7 cellular contexts compared by ENCODE assay signal in the genomic region with DNA sequence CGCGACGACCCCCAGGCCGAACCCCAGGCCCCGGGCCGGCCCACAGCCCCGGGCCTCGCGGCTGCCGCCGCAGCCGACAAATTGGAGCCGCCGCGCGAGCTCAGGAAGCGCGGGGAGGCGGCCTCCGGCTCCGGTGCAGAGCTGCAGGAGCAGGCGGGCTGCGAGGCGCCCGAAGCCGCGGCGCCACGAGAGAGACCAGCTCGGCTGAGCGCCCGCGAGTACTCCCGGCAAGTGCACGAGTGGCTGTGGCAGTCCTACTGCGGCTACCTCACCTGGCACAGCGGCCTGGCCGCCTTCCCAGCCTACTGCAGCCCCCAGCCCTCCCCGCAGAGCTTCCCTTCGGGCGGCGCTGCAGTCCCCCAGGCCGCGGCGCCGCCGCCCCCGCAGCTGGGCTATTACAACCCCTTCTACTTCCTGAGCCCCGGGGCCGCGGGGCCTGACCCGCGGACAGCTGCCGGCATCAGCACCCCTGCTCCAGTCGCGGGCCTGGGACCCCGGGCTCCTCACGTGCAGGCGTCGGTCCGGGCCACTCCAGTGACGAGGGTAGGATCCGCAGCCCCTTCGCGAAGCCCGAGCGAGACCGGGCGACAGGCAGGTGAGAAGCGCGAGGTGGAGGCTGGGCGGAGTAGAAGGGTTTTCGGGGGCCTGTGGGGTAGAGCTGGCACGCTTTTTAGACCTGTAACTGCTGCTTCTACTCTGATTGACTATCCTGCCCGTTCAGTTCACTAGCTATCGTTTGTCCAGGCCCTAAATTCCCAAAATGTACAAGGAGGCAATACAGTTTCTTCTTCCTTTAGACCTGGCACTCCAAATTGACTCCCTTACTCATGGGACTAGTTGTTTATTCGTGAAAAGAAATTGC. TPM values are rescaled to one million over a fixed set of nuclear protein-coding genes. Genes with fewer than 3 reads are reported as not detected.
DNase-seq lines count a peak whose midpoint lies in the region; ATAC-seq and TF ChIP-seq lines count a peak whose summit lies in the region.

No MANE protein-coding gene starts in this region.

- ATAC-seq in GM18502 (IDR thresholded peaks at IDR 0.05; ENCODE audit: poor library complexity, unreplicated experiment) = peak; percentile 53

- no peaks in the 10 kb centered on the region for H3K27me3 Mint-ChIP-seq in HFFc6 (ENCODE audit: insufficient read depth)

- TF ChIP-seq POLR2A in NB4 (IDR thresholded peaks at IDR 0.05; ENCODE audit: extremely low read depth, insufficient read length) = no peak

- DNase-seq in HFFc6 (no peak), NB4 (ENCODE audit: low read depth) (peak; percentile 75), lung microvascular endothelial cell (ENCODE audit: low read depth in 2 of 2) (peak; percentile 29 to 64)
- peak; percentile 19 to 24 for DNase-seq in activated CD4-positive, alpha-beta T cell treated with anti-CD3 and anti-CD28 coated beads, Interleukin-2, amount 50 U/mL, for 4 hours
- DNase-seq in stimulated activated CD8-positive, alpha-beta memory T cell treated with anti-CD3 and anti-CD28 coated beads, Interleukin-4, amount 100 ng/mL, for 24 hours (ENCODE audit: low read depth) = peak; percentile 33

- H3K27ac ChIP-seq in duodenal mucosa (ENCODE audit: low read depth, low read length) = peak overlapping the region; percentile 92

- H3K9me3 Mint-ChIP-seq in HFFc6 = no peaks in the 10 kb centered on the region

- TF ChIP-seq CTCF in HFFc6 (IDR thresholded peaks at IDR 0.05) (no peak), NB4 (IDR thresholded peaks at IDR 0.05; ENCODE audit: low read depth, low read length) (no peak)

- peaks cover 8% of the 10 kb centered on the region; the same call in 1 of the 2 replicates for H3K36me3 Mint-ChIP-seq in HFFc6 (ENCODE audit: low read depth)

- H3K4me3 Mint-ChIP-seq in HFFc6 = peak overlapping the region; percentile 88

- H3K27me3 ChIP-seq in duodenal mucosa (ENCODE audit: control insufficient read depth in 1 of 2, insufficient read depth in 2 of 2, low read length in 2 of 2) = no peaks in the 10 kb centered on the region

- no peaks in the 10 kb centered on the region for H3K9me3 ChIP-seq in duodenal mucosa (ENCODE audit: control insufficient read depth in 1 of 2, low read length in 2 of 2)

- H3K9ac ChIP-seq in duodenal mucosa (ENCODE audit: low read depth in 1 of 2, low read length in 2 of 2) = peak overlapping the region; percentile 78 to 85

- H3K4me3 ChIP-seq in NB4 (ENCODE audit: low read depth, low read length) (peak overlapping the region; percentile 71), duodenal mucosa (ENCODE audit: low read depth in 1 of 2, low read length in 2 of 2) (peak overlapping the region; percentile 73 to 85)

- peak overlapping the region; percentile 52 for H3K27ac Mint-ChIP-seq in HFFc6

- peaks cover 16% of the 10 kb centered on the region for H3K4me1 Mint-ChIP-seq in HFFc6 (ENCODE audit: low read depth)

- peaks cover 0 to 7% of the 10 kb centered on the region in 2 donors for H3K4me1 ChIP-seq in duodenal mucosa (ENCODE audit: control insufficient read depth in 1 of 2, insufficient read depth in 2 of 2, low read length in 2 of 2)

- H3K36me3 ChIP-seq in duodenal mucosa (ENCODE audit: control insufficient read depth in 1 of 2, insufficient read depth in 2 of 2, low read length in 2 of 2) = peaks cover 0 to 16% of the 10 kb centered on the region in 2 donors

RNA-seq across cellular contexts. Expression of a gene that starts 0.7 kb away (rescaled TPM):
- 10 to 100 TPM; 17.8 to 24.3 (median 20.8) TPM for total RNA-seq in HFFc6 (2021; fragmentation: NEBNext Ultra II Directional; extraction: Animal tissue kit (Norgen Biotek cat#: 25700))
- 7.0 and 9.1 TPM in 2 replicates for total RNA-seq in lung microvascular endothelial cell
